1 cellular context compared by ENCODE assay signal in genomic region chr17:39591958-39592954, GRCh38.
A peak's percentile ranks its signal among the peaks of the same experiment; 100 is the strongest.
TF ChIP-seq lines count a peak whose summit lies in the region.

No MANE protein-coding gene starts in this region.

TF ChIP-seq in WTC11, 78 proteins besides CTCF, POLR2A, EP300 and RAD21 (continued from another document):
- no peak for TF ChIP-seq USF2 (CRISPR knock-in tag; IDR thresholded peaks at IDR 0.05)
- no peak for TF ChIP-seq MYBL2 (CRISPR knock-in tag; IDR thresholded peaks at IDR 0.05)
- TF ChIP-seq HMGA2 (CRISPR knock-in tag; IDR thresholded peaks at IDR 0.05), result no peak
- peak; percentile 64; the same call in 1 of the 2 replicates for TF ChIP-seq FOXP4 (CRISPR knock-in tag; IDR thresholded peaks at IDR 0.05)
- TF ChIP-seq ZNF671 (CRISPR knock-in tag; IDR thresholded peaks at IDR 0.05), result no peak
- no peak for TF ChIP-seq MXD4 (CRISPR knock-in tag; IDR thresholded peaks at IDR 0.05; ENCODE audit: borderline replicate concordance)
- TF ChIP-seq PREB (CRISPR knock-in tag; IDR thresholded peaks at IDR 0.05; ENCODE audit: borderline replicate concordance), result no peak
- TF ChIP-seq JAZF1 (CRISPR knock-in tag; IDR thresholded peaks at IDR 0.05), result no peak
- peak; percentile 79 for TF ChIP-seq ETV6 (CRISPR knock-in tag; IDR thresholded peaks at IDR 0.05)
- no peak for TF ChIP-seq ZNF138 (CRISPR knock-in tag; conservative IDR thresholded peaks at IDR 0.05)
- no peak for TF ChIP-seq TCF7 (CRISPR knock-in tag; IDR thresholded peaks at IDR 0.05; ENCODE audit: low read depth)
- TF ChIP-seq ESRRA (CRISPR knock-in tag; IDR thresholded peaks at IDR 0.05; ENCODE audit: borderline replicate concordance), result no peak
- TF ChIP-seq ATF1 (CRISPR knock-in tag; IDR thresholded peaks at IDR 0.05), result no peak
- no peak for TF ChIP-seq ZNF396 (CRISPR knock-in tag; IDR thresholded peaks at IDR 0.05; ENCODE audit: borderline replicate concordance)
- TF ChIP-seq STAT6 (CRISPR knock-in tag; conservative IDR thresholded peaks at IDR 0.05; ENCODE audit: low read depth), result no peak
- TF ChIP-seq IRF1 (CRISPR knock-in tag; IDR thresholded peaks at IDR 0.05), result no peak
- no peak for TF ChIP-seq E2F4 (CRISPR knock-in tag; IDR thresholded peaks at IDR 0.05; ENCODE audit: borderline replicate concordance, low read depth)
- TF ChIP-seq HMGXB4 (CRISPR knock-in tag; IDR thresholded peaks at IDR 0.05), result no peak
- no peak for TF ChIP-seq OVOL2 (CRISPR knock-in tag; IDR thresholded peaks at IDR 0.05; ENCODE audit: borderline replicate concordance)
- TF ChIP-seq ZNF317 (CRISPR knock-in tag; IDR thresholded peaks at IDR 0.05; ENCODE audit: borderline replicate concordance, low read depth), result no peak
- TF ChIP-seq ZNF263 (CRISPR knock-in tag; IDR thresholded peaks at IDR 0.05; ENCODE audit: low read depth), result peak; percentile 48; the same call in 1 of the 2 replicates
- TF ChIP-seq RELA (CRISPR knock-in tag; IDR thresholded peaks at IDR 0.05; ENCODE audit: borderline replicate concordance), result no peak
- TF ChIP-seq NFE2L1 (CRISPR knock-in tag; IDR thresholded peaks at IDR 0.05), result no peak; the same call in 1 of the 2 replicates
- no peak for TF ChIP-seq NR2C2 (CRISPR knock-in tag; IDR thresholded peaks at IDR 0.05)
- no peak for TF ChIP-seq ZNF219 (CRISPR knock-in tag; IDR thresholded peaks at IDR 0.05; ENCODE audit: borderline replicate concordance)
- TF ChIP-seq E2F5 (CRISPR knock-in tag; IDR thresholded peaks at IDR 0.05), result no peak
- no peak for TF ChIP-seq ZMAT4 (CRISPR knock-in tag; IDR thresholded peaks at IDR 0.05)
- no peak for TF ChIP-seq AR (CRISPR knock-in tag; IDR thresholded peaks at IDR 0.05)
- no peak for TF ChIP-seq FOXJ3 (CRISPR knock-in tag; IDR thresholded peaks at IDR 0.05; ENCODE audit: borderline replicate concordance)
- no peak for TF ChIP-seq CDX4 (CRISPR knock-in tag; IDR thresholded peaks at IDR 0.05; ENCODE audit: borderline replicate concordance)
